ENCODE assay signal across 13 cellular contexts in the genomic region with DNA sequence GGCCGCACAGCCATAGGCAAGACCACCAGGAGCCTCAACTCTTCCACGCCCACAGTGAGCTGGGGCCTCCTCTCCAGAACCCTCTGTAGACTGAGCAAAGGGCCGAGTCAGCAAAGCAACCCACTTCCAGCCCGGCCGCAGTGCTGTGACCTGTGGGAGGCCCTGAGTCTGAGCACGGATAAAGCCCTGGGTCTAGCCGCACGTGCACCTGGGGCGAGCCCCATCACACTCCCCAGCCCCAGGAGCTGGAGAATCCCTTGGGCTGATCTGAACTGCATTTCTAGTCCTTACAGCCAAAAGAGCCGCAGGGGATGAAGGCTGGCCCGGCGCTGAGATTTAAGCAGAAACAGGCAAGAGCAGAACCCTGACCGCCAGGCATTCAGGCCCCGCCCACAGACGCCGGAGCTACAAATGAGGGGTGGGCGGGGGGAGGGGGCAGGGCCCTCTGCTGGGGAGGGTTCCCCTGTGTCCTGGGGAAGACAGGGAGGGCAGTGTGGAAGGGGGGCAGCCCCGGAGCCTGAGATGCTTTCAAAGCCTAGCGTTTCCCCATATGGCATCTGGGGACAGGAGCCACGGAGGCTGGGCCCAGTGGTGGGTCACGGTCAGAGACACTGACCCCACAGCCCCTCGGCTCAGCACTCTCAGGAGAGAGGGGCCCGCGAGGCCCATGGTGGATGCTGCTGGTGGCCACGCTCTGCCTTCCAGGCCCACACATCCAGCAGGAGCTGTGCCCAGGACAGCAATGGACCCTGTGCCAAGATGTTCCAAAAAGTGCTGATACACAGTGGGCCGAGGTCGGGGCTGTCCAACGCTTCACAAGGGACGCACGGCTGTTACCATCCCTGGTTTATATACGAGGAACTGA. TPM values are rescaled to one million over a fixed set of nuclear protein-coding genes. Genes with fewer than 3 reads are reported as not detected.
DNase-seq lines count a peak whose midpoint lies in the region; ATAC-seq and TF ChIP-seq lines count a peak whose summit lies in the region.
"Had no signal": no experiment of that assay in that cellular context is flagged by ENCODE, and none has a peak within 500 bp of the region (broad histone marks: within the 10 kb centered on the region; RNA-seq: fewer than 3 reads in every experiment).

No MANE protein-coding gene starts in this region.

- no peaks in the 10 kb centered on the region for H3K9me3 ChIP-seq in SU-DHL-6 (ENCODE audit: insufficient read depth, low read length)
- no peaks in the 10 kb centered on the region for H3K9me3 ChIP-seq in iPS-20b (ENCODE audit: insufficient read depth, low read depth, low read length)
- H3K9me3 ChIP-seq: ascending aorta had no signal

- H3K4me1 Mint-ChIP-seq in activated T-cell treated with anti-CD3 and anti-CD28 coated beads, Interleukin-2, amount 50 U/mL, for 72 hours (ENCODE audit: low read depth) = peaks cover 27% of the 10 kb centered on the region

- H3F3A ChIP-seq in SU-DHL-6 (ENCODE audit: insufficient read depth) = no peaks in the 10 kb centered on the region

- no peaks in the 10 kb centered on the region for H3K9me3 Mint-ChIP-seq in activated T-cell treated with anti-CD3 and anti-CD28 coated beads, Interleukin-2, amount 50 U/mL, for 72 hours
- H3K9me3 Mint-ChIP-seq: activated CD4-positive, alpha-beta T cell treated with anti-CD3 and anti-CD28 coated beads, Interleukin-2, amount 10 ng/mL, durations not matched to agents 24 days and 14 days; stimulated activated naive CD8-positive, alpha-beta T cell treated with anti-CD3 and anti-CD28 coated beads, Interleukin-15, amount 100 ng/mL, for 72 hours had no signal

- H3K9ac ChIP-seq in SU-DHL-6 (ENCODE audit: low read length) (peak overlapping the region; percentile 91), iPS-20b (ENCODE audit: low read depth, low read length) (peak overlapping the region; percentile 41; the same call in 1 of the 2 replicates)

- peaks cover 5% of the 10 kb centered on the region for H3K36me3 ChIP-seq in H7 (replicated peaks; ENCODE audit: control insufficient read depth, insufficient read depth, low read length)
- H3K36me3 ChIP-seq in SU-DHL-6 (ENCODE audit: low read length) = no peaks in the 10 kb centered on the region
- H3K36me3 ChIP-seq in iPS-20b (ENCODE audit: insufficient read depth, low read depth, low read length) = peaks cover 32% of the 10 kb centered on the region

- H3K4me1 ChIP-seq in iPS-20b (ENCODE audit: insufficient read depth, low read length) = peaks cover 9% of the 10 kb centered on the region

- 0 out of 2 replicates have a peak, but pooled peaks cover 5% of the 10 kb centered on the region for H4K20me1 ChIP-seq in SU-DHL-6 (ENCODE audit: low read depth, low read length)

- H3K27ac ChIP-seq in SU-DHL-6 (ENCODE audit: low read depth, low read length) (peak overlapping the region; percentile 48; the same call in 1 of the 2 replicates), iPS-20b (ENCODE audit: low read length) (no peak overlapping the region), skin epidermis (peak overlapping the region in 17 of 21 experiments; percentile 6 to 96 (median 63))
- H3K27ac ChIP-seq: ascending aorta, HL-60 had no signal

- H2AFZ ChIP-seq in SU-DHL-6 (ENCODE audit: low read depth, low read length, severe bottlenecking) = no peak overlapping the region

- ATAC-seq in activated T-cell treated with anti-CD3 and anti-CD28 coated beads, Interleukin-2, amount 50 U/mL, for 72 hours (replicated peaks in 1 of 2) = no peak
- ATAC-seq: stimulated activated naive CD8-positive, alpha-beta T cell treated with anti-CD3 and anti-CD28 coated beads, Interleukin-15, amount 100 ng/mL, for 72 hours had no signal

- no peaks in the 10 kb centered on the region for H3K9me2 ChIP-seq in SU-DHL-6 (replicated peaks; ENCODE audit: insufficient read depth, low read length)

- TF ChIP-seq CTCF in SU-DHL-6 (IDR thresholded peaks at IDR 0.05; ENCODE audit: insufficient read depth, low read length, poor library complexity, severe bottlenecking) = no peak

- H3K27me3 ChIP-seq in H7 (ENCODE audit: control insufficient read depth, insufficient read depth, low read length) = no peaks in the 10 kb centered on the region
- H3K27me3 ChIP-seq in SU-DHL-6 (ENCODE audit: low read length) = no peaks in the 10 kb centered on the region
- H3K27me3 ChIP-seq in iPS-20b (ENCODE audit: insufficient read depth, low read length) = no peaks in the 10 kb centered on the region
- H3K27me3 ChIP-seq: ascending aorta had no signal

- H3K27ac Mint-ChIP-seq in activated T-cell treated with anti-CD3 and anti-CD28 coated beads, Interleukin-2, amount 50 U/mL, for 72 hours = no peak overlapping the region

- peaks cover 63% of the 10 kb centered on the region for H3K79me2 ChIP-seq in SU-DHL-6 (ENCODE audit: insufficient read depth, low read length)

- no peaks in the 10 kb centered on the region for H3K27me3 Mint-ChIP-seq in activated T-cell treated with anti-CD3 and anti-CD28 coated beads, Interleukin-2, amount 50 U/mL, for 72 hours (ENCODE audit: low read depth)
- H3K27me3 Mint-ChIP-seq: activated CD4-positive, alpha-beta T cell treated with anti-CD3 and anti-CD28 coated beads, Interleukin-2, amount 10 ng/mL, durations not matched to agents 24 days and 14 days; stimulated activated naive CD8-positive, alpha-beta T cell treated with anti-CD3 and anti-CD28 coated beads, Interleukin-15, amount 100 ng/mL, for 72 hours had no signal

- H3K4me2 ChIP-seq in SU-DHL-6 (ENCODE audit: low read depth, low read length, poor library complexity, severe bottlenecking) = peak overlapping the region; percentile 86

- DNase-seq in H7 = peak; percentile 94
- DNase-seq in activated T-cell treated with anti-CD3 and anti-CD28 coated beads, Interleukin-2, amount 50 U/mL, for 72 hours = no peak
- DNase-seq in GM19238 (ENCODE audit: insufficient read length, low spot score) = no peak
- DNase-seq in NCI-H510A treated with DMSO at 0.1 percent for 48 hours (lab: John Stamatoyannopoulos, UW) = no peak
- DNase-seq: activated CD4-positive, alpha-beta T cell treated with anti-CD3 and anti-CD28 coated beads, Interleukin-2, amount 10 ng/mL, durations not matched to agents 24 days and 14 days; GDM1; NCI-H1694; stimulated activated naive CD8-positive, alpha-beta T cell treated with anti-CD3 and anti-CD28 coated beads, Interleukin-15, amount 100 ng/mL, for 72 hours had no signal

- no peak overlapping the region for H3K4me3 Mint-ChIP-seq in activated T-cell treated with anti-CD3 and anti-CD28 coated beads, Interleukin-2, amount 50 U/mL, for 72 hours

- H3K4me3 ChIP-seq in H7 (ENCODE audit: insufficient read depth, low read depth, low read length) = no peak overlapping the region
- H3K4me3 ChIP-seq in SU-DHL-6 (ENCODE audit: insufficient read depth, low read length, poor library complexity, severe bottlenecking) = no peak overlapping the region
- peak overlapping the region; percentile 35; the same call in 1 of the 2 replicates for H3K4me3 ChIP-seq in iPS-20b (ENCODE audit: low read length)
- H3K4me3 ChIP-seq in skin epidermis = no peak overlapping the region

- peaks cover 0 to 5% of the 10 kb centered on the region in 2 donors for H3K36me3 Mint-ChIP-seq in activated T-cell treated with anti-CD3 and anti-CD28 coated beads, Interleukin-2, amount 50 U/mL, for 72 hours (ENCODE audit: insufficient read depth in 2 of 2)

RNA-seq across cellular contexts. Expression of a gene that starts 4.9 kb away (rescaled TPM):
- 153 and 185 TPM in 2 replicates for total RNA-seq in H7 (2014; rRNA removed; shearing (Covaris generic))
- 100 to 1,000 TPM; 125 to 127 TPM for total RNA-seq in activated T-cell treated with anti-CD3 and anti-CD28 coated beads, Interleukin-2, amount 50 U/mL, for 72 hours

RNA-seq across cellular contexts. Expression of a gene that starts 5.3 kb away (rescaled TPM):
- total RNA-seq in H7 (2014; rRNA removed; shearing (Covaris generic)) = not detected in 2 replicates
- not detected for total RNA-seq in activated T-cell treated with anti-CD3 and anti-CD28 coated beads, Interleukin-2, amount 50 U/mL, for 72 hours
- total RNA-seq: activated CD4-positive, alpha-beta T cell treated with anti-CD3 and anti-CD28 coated beads, Interleukin-2, amount 10 ng/mL, durations not matched to agents 24 days and 14 days; ascending aorta had no signal

RNA-seq across cellular contexts. Expression of a gene that starts 10.4 kb away (rescaled TPM):
- 440 and 495 TPM in 2 replicates for total RNA-seq in H7 (2014; rRNA removed; shearing (Covaris generic))
- 100 to 1,000 TPM in 1 of 2 donors, 10 to 100 TPM in 1; 98.9 to 124 TPM for total RNA-seq in activated T-cell treated with anti-CD3 and anti-CD28 coated beads, Interleukin-2, amount 50 U/mL, for 72 hours

RNA-seq across cellular contexts. Expression of a gene that starts 15.8 kb away (rescaled TPM):
- total RNA-seq in H7 (2014; rRNA removed; shearing (Covaris generic)) = 0.03 and 0.07 TPM in 2 replicates
- under 1 TPM; 0.10 to 0.35 TPM for total RNA-seq in activated T-cell treated with anti-CD3 and anti-CD28 coated beads, Interleukin-2, amount 50 U/mL, for 72 hours
- total RNA-seq: ascending aorta had no signal

RNA-seq across cellular contexts. Expression of a gene that starts 23.9 kb away (rescaled TPM):
- total RNA-seq in H7 (2014; rRNA removed; shearing (Covaris generic)) = 17.9 and 19.7 TPM in 2 replicates
- total RNA-seq in activated T-cell treated with anti-CD3 and anti-CD28 coated beads, Interleukin-2, amount 50 U/mL, for 72 hours = 10 to 100 TPM; 34.3 to 37.1 TPM
